Comparison of ENCODE assay signal across 1 cellular context in the genomic region with DNA sequence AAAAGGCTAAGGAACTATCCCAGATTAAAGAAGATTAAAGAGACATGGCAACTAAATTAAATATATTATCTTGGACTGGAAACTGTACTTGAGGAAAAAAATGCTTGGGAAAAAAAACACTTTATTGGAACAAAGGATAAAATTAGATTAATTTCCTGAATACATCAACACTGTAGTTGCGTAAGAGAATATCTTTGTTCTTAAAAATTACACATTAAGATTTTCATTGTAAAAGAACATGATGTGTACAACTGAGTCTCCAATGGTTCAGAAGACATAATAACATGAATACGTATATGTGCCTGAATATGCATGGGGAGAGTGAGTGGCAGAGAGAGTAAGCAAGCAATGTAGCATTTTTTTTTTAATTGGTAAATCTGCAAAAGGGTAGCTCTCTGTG.
TF ChIP-seq lines count a peak whose summit lies in the region.

No MANE protein-coding gene starts in this region.

TF ChIP-seq in H1, 55 proteins besides CTCF, POLR2A, EP300 and RAD21:
- TF ChIP-seq CEBPB (IDR thresholded peaks at IDR 0.05; ENCODE audit: low read depth, low read length) (0 out of 2 replicates have a peak, but pooled peaks have one; percentile 36), CTBP2 (IDR thresholded peaks at IDR 0.05; ENCODE audit: borderline replicate concordance, insufficient read depth, insufficient read length, low read length) (no peak)
